Comparison of ENCODE assay signal across 1 cellular context in genomic region chrX:115178473-115178872, GRCh38.
TF ChIP-seq lines count a peak whose summit lies in the region.

No MANE protein-coding gene starts in this region.

TF ChIP-seq in WTC11, 78 proteins besides CTCF, POLR2A, EP300 and RAD21 (continued from another document):
- TF ChIP-seq, protein P1, sequence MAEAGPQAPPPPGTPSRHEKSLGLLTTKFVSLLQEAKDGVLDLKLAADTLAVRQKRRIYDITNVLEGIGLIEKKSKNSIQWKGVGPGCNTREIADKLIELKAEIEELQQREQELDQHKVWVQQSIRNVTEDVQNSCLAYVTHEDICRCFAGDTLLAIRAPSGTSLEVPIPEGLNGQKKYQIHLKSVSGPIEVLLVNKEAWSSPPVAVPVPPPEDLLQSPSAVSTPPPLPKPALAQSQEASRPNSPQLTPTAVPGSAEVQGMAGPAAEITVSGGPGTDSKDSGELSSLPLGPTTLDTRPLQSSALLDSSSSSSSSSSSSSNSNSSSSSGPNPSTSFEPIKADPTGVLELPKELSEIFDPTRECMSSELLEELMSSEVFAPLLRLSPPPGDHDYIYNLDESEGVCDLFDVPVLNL (CRISPR knock-in tag; IDR thresholded peaks at IDR 0.05; ENCODE audit: borderline replicate concordance, low read depth) = no peak
- TF ChIP-seq, protein P2, sequence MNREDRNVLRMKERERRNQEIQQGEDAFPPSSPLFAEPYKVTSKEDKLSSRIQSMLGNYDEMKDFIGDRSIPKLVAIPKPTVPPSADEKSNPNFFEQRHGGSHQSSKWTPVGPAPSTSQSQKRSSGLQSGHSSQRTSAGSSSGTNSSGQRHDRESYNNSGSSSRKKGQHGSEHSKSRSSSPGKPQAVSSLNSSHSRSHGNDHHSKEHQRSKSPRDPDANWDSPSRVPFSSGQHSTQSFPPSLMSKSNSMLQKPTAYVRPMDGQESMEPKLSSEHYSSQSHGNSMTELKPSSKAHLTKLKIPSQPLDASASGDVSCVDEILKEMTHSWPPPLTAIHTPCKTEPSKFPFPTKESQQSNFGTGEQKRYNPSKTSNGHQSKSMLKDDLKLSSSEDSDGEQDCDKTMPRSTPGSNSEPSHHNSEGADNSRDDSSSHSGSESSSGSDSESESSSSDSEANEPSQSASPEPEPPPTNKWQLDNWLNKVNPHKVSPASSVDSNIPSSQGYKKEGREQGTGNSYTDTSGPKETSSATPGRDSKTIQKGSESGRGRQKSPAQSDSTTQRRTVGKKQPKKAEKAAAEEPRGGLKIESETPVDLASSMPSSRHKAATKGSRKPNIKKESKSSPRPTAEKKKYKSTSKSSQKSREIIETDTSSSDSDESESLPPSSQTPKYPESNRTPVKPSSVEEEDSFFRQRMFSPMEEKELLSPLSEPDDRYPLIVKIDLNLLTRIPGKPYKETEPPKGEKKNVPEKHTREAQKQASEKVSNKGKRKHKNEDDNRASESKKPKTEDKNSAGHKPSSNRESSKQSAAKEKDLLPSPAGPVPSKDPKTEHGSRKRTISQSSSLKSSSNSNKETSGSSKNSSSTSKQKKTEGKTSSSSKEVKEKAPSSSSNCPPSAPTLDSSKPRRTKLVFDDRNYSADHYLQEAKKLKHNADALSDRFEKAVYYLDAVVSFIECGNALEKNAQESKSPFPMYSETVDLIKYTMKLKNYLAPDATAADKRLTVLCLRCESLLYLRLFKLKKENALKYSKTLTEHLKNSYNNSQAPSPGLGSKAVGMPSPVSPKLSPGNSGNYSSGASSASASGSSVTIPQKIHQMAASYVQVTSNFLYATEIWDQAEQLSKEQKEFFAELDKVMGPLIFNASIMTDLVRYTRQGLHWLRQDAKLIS (CRISPR knock-in tag; IDR thresholded peaks at IDR 0.05; ENCODE audit: borderline replicate concordance) = no peak
- TF ChIP-seq SP1 (CRISPR knock-in tag; conservative IDR thresholded peaks at IDR 0.05) (no peak), ZNF263 (CRISPR knock-in tag; IDR thresholded peaks at IDR 0.05; ENCODE audit: low read depth) (no peak), NR2C2 (CRISPR knock-in tag; IDR thresholded peaks at IDR 0.05) (no peak), ETV6 (CRISPR knock-in tag; IDR thresholded peaks at IDR 0.05) (no peak), CREM (CRISPR knock-in tag; IDR thresholded peaks at IDR 0.05) (no peak), ZNF138 (CRISPR knock-in tag; conservative IDR thresholded peaks at IDR 0.05) (no peak), HMGA2 (CRISPR knock-in tag; IDR thresholded peaks at IDR 0.05) (no peak), SMAD4 (CRISPR knock-in tag; IDR thresholded peaks at IDR 0.05) (no peak)
